8 cellular contexts compared by ENCODE assay signal in genomic region chr11:57762235-57762866, GRCh38. TPM values are rescaled to one million over a fixed set of nuclear protein-coding genes. Genes with fewer than 3 reads are reported as not detected.
DNase-seq lines count a peak whose midpoint lies in the region; ATAC-seq and TF ChIP-seq lines count a peak whose summit lies in the region.

No MANE protein-coding gene starts in this region.

- H3K27ac ChIP-seq in tibial nerve = peak overlapping the region; percentile 83 to 97 (median 92)

- BruUV-seq in MCF 10A (replicated peaks; lab: Mats Ljungman, UMichigan) = TSS peak; percentile 82

- no peak for TF ChIP-seq EP300 in tibial nerve (IDR thresholded peaks at IDR 0.05)

- H3K27ac Mint-ChIP-seq in activated CD4-positive, alpha-beta T cell treated with anti-CD3 and anti-CD28 coated beads, Interleukin-2, amount 10 ng/mL, durations not matched to agents 24 days and 14 days = no peak overlapping the region
- H3K27ac Mint-ChIP-seq in MCF 10A (ENCODE audit: low read depth, unreplicated experiment) = peak overlapping the region; percentile 96

- H3K4me3 ChIP-seq in lower leg skin (ENCODE audit: low read depth, poor library complexity, severe bottlenecking) (peak overlapping the region; percentile 36), tibial nerve (peak overlapping the region; percentile 48 to 65 (median 60))

- TF ChIP-seq POLR2A in lower leg skin (IDR thresholded peaks at IDR 0.05) (no peak), tibial nerve (IDR thresholded peaks at IDR 0.05) (no peak)

- no peak for ATAC-seq in HG02642 (IDR thresholded peaks at IDR 0.05; ENCODE audit: poor library complexity, unreplicated experiment)

- no peaks in the 10 kb centered on the region for H3K27me3 Mint-ChIP-seq in activated CD4-positive, alpha-beta T cell treated with anti-CD3 and anti-CD28 coated beads, Interleukin-2, amount 10 ng/mL, durations not matched to agents 24 days and 14 days
- H3K27me3 Mint-ChIP-seq in MCF 10A (ENCODE audit: insufficient read depth, unreplicated experiment) = no peaks in the 10 kb centered on the region

- CTCF ChIA-PET in MCF 10A (lab: Yijun Ruan, JAX) = interaction anchor here (0.8 to 12.8 kb wide), 10 partner anchors 8 to 750 kb away, joined by 3 to 312 read pairs (median 10); partner anchors contain the start of genes BTBD18 and SELENOH

- H3K9me3 Mint-ChIP-seq in activated CD4-positive, alpha-beta T cell treated with anti-CD3 and anti-CD28 coated beads, Interleukin-2, amount 10 ng/mL, durations not matched to agents 24 days and 14 days = no peaks in the 10 kb centered on the region
- no peaks in the 10 kb centered on the region for H3K9me3 Mint-ChIP-seq in MCF 10A (ENCODE audit: unreplicated experiment)

- POLR2A ChIA-PET in MCF 10A (lab: Yijun Ruan, JAX) = interaction anchor here (0.7 to 9.6 kb wide), 23 partner anchors 8 to 436 kb away, joined by 3 to 285 read pairs (median 6); partner anchors contain the start of genes BTBD18, MED19, SELENOH and SLC43A3

- TF ChIP-seq CTCF in MCF 10A (IDR thresholded peaks at IDR 0.05; ENCODE audit: unreplicated experiment) (no peak), lower leg skin (IDR thresholded peaks at IDR 0.05) (no peak), tibial nerve (IDR thresholded peaks at IDR 0.05) (no peak)

- no peaks in the 10 kb centered on the region for H3K27me3 ChIP-seq in tibial nerve

- peaks cover 23% of the 10 kb centered on the region for H3K4me1 Mint-ChIP-seq in activated CD4-positive, alpha-beta T cell treated with anti-CD3 and anti-CD28 coated beads, Interleukin-2, amount 10 ng/mL, durations not matched to agents 24 days and 14 days
- H3K4me1 Mint-ChIP-seq in MCF 10A (ENCODE audit: insufficient read depth, unreplicated experiment) = peaks cover 27% of the 10 kb centered on the region

- H3K4me3 Mint-ChIP-seq in activated CD4-positive, alpha-beta T cell treated with anti-CD3 and anti-CD28 coated beads, Interleukin-2, amount 10 ng/mL, durations not matched to agents 24 days and 14 days = peak overlapping the region; percentile 54
- peak overlapping the region; percentile 83 for H3K4me3 Mint-ChIP-seq in MCF 10A (ENCODE audit: unreplicated experiment)

- peaks cover 1% of the 10 kb centered on the region for H3K36me3 Mint-ChIP-seq in activated CD4-positive, alpha-beta T cell treated with anti-CD3 and anti-CD28 coated beads, Interleukin-2, amount 10 ng/mL, durations not matched to agents 24 days and 14 days (ENCODE audit: low read depth)
- H3K36me3 Mint-ChIP-seq in MCF 10A (ENCODE audit: insufficient read depth, unreplicated experiment) = no peaks in the 10 kb centered on the region

- no peaks in the 10 kb centered on the region for H3K36me3 ChIP-seq in tibial nerve

- H3K4me1 ChIP-seq in tibial nerve = peaks cover 0 to 35% (median 29%) of the 10 kb centered on the region in 4 donors

- DNase-seq in activated CD4-positive, alpha-beta T cell treated with anti-CD3 and anti-CD28 coated beads, Interleukin-2, amount 10 ng/mL, durations not matched to agents 24 days and 14 days = no peak
- no peak for DNase-seq in activated CD4-positive, alpha-beta T cell treated with anti-CD3 and anti-CD28 coated beads, Interleukin-2, amount 50 U/mL, for 4 hours
- peak; percentile 46 for DNase-seq in MCF 10A (ENCODE audit: unreplicated experiment)
- DNase-seq in lower leg skin (ENCODE audit: low spot score in 2 of 2) = no peak
- no peak for DNase-seq in tibial nerve (ENCODE audit: low spot score in 2 of 2)
- DNase-seq in occipital lobe (lab: John Stamatoyannopoulos, UW) = no peak
- DNase-seq in NCI-H446 treated with DMSO at 0.1 percent for 48 hours (lab: John Stamatoyannopoulos, UW) = no peak

- intact Hi-C loops in activated CD4-positive, alpha-beta T cell treated with anti-CD3 and anti-CD28 coated beads, Interleukin-2, amount 10 ng/mL, durations not matched to agents 24 days and 14 days (cut with micrococcal nuclease) = no loop called here
- intact Hi-C loops in MCF 10A (cut with micrococcal nuclease) = loop anchor here (1.0 to 5.0 kb wide), 3 partner anchors 16 to 295 kb away; no protein-coding TSS in a partner anchor
- intact Hi-C loops in lower leg skin (cut with DNase I; ENCODE audit: low total_unique reads) = no loop called here

- no peaks in the 10 kb centered on the region for H3K9me3 ChIP-seq in tibial nerve

- 1 to 5% methylated on average over 9 of the region's 9 CpGs for WGBS in lower leg skin, 2 donors
- 1 to 2% methylated on average over 9 of the region's 9 CpGs for WGBS in tibial nerve, 2 donors

RNA-seq across cellular contexts. Expression of gene CTNND1, which starts 0.7 kb away (rescaled TPM):
- 4.9 and 6.0 TPM in 2 replicates for total RNA-seq in activated CD4-positive, alpha-beta T cell treated with anti-CD3 and anti-CD28 coated beads, Interleukin-2, amount 10 ng/mL, durations not matched to agents 24 days and 14 days
- total RNA-seq in MCF 10A (2022) (114 and 118 TPM in 2 replicates), lower leg skin (100 to 1,000 TPM; 186 to 243 (median 197) TPM), tibial nerve (100 to 1,000 TPM; 104 to 128 (median 124) TPM), occipital lobe (122 TPM)

RNA-seq across cellular contexts. Expression of gene BTBD18, which starts 10.7 kb away (rescaled TPM):
- total RNA-seq in activated CD4-positive, alpha-beta T cell treated with anti-CD3 and anti-CD28 coated beads, Interleukin-2, amount 10 ng/mL, durations not matched to agents 24 days and 14 days = not detected in 2 replicates
- total RNA-seq in MCF 10A (2022) (not detected in 2 replicates), lower leg skin (not detected), tibial nerve (not detected), occipital lobe (not detected)

RNA-seq across cellular contexts. Expression of gene SELENOH, which starts 21.1 kb away (rescaled TPM):
- 211 and 216 TPM in 2 replicates for total RNA-seq in activated CD4-positive, alpha-beta T cell treated with anti-CD3 and anti-CD28 coated beads, Interleukin-2, amount 10 ng/mL, durations not matched to agents 24 days and 14 days
- total RNA-seq in MCF 10A (2022) (60.3 and 84.5 TPM in 2 replicates), lower leg skin (100 to 1,000 TPM; 113 to 133 (median 124) TPM), tibial nerve (100 to 1,000 TPM in 3 of 4 donors, 10 to 100 TPM in 1; 78.1 to 146 (median 118) TPM), occipital lobe (48.5 TPM)

RNA-seq across cellular contexts. Expression of gene TMX2, which starts 50.0 kb away (rescaled TPM):
- 99.0 and 99.2 TPM in 2 replicates for total RNA-seq in activated CD4-positive, alpha-beta T cell treated with anti-CD3 and anti-CD28 coated beads, Interleukin-2, amount 10 ng/mL, durations not matched to agents 24 days and 14 days
- total RNA-seq in MCF 10A (2022) = 145 and 161 TPM in 2 replicates
- total RNA-seq in lower leg skin = 10 to 100 TPM; 41.8 to 60.4 (median 45.4) TPM
- total RNA-seq in tibial nerve = 10 to 100 TPM; 54.3 to 89.4 (median 71.7) TPM
- total RNA-seq in occipital lobe = 44.6 TPM

RNA-seq across cellular contexts. Expression of gene MED19, which starts 50.3 kb away (rescaled TPM):
- total RNA-seq in activated CD4-positive, alpha-beta T cell treated with anti-CD3 and anti-CD28 coated beads, Interleukin-2, amount 10 ng/mL, durations not matched to agents 24 days and 14 days = 13.9 and 15.6 TPM in 2 replicates
- 32.3 and 36.2 TPM in 2 replicates for total RNA-seq in MCF 10A (2022)
- 10 to 100 TPM; 19.4 to 25.5 (median 23.0) TPM for total RNA-seq in lower leg skin
- 10 to 100 TPM; 11.9 to 17.3 (median 15.4) TPM for total RNA-seq in tibial nerve
- total RNA-seq in occipital lobe = 27.1 TPM

Comparison
In these comparisons a context has a peak if more than half of its experiments do, and no peak if none do; other contexts are left out.
1. RNA of gene CTNND1, which starts 0.7 kb away (total RNA-seq): 186 to 243 TPM in lower leg skin, 104 to 128 TPM in tibial nerve, 122 TPM in occipital lobe (single experiment) and 114 to 118 TPM in MCF 10A; 4.9 to 6.0 TPM in activated CD4-positive, alpha-beta T cell treated with anti-CD3 and anti-CD28 coated beads, Interleukin-2, amount 10 ng/mL, durations not matched to agents 24 days and 14 days; every median in the first group is over 10 times any median in the second.